ENCODE assay signal across 23 cellular contexts in the genomic region with DNA sequence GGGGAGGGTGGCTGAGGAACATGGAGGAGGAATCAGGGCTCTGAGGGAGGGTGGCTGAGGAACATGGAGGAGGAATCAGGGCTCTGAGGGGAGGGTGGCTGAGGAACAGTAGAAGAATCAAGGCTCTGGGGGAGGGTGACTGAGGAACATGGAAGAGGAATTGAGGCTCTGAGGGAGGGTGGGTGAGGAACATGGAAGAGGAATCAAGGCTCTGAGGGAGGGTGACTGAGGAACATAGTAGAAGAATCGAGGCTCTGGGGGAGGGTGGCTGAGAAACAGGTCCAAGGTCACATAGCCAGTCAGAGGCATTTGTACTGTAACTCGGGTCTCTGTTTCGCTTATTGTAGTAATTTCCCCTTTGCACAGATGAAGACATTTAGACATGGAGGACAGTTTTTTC.
DNase-seq lines count a peak whose midpoint lies in the region; ATAC-seq and TF ChIP-seq lines count a peak whose summit lies in the region.
"Had no signal": no experiment of that assay in that cellular context is flagged by ENCODE, and none has a peak within 500 bp of the region (broad histone marks: within the 10 kb centered on the region; RNA-seq: fewer than 3 reads in every experiment).

No MANE protein-coding gene starts in this region.

- H3K9me2 ChIP-seq in SU-DHL-6 (replicated peaks; ENCODE audit: insufficient read depth, low read length) = no peaks in the 10 kb centered on the region

- peak overlapping the region; percentile 72 for H3K9ac ChIP-seq in SU-DHL-6 (ENCODE audit: low read length)

- H3K36me3 ChIP-seq in SU-DHL-6 (ENCODE audit: low read length) (no peaks in the 10 kb centered on the region), upper lobe of right lung (no peaks in the 10 kb centered on the region)
- H3K36me3 ChIP-seq in effector memory CD4-positive, alpha-beta T cell (ENCODE audit: control insufficient read depth, insufficient read depth, low read length) = no peaks in the 10 kb centered on the region
- H3K36me3 ChIP-seq: prostate gland, thoracic aorta had no signal

- peaks cover 55% of the 10 kb centered on the region for H3K36me3 Mint-ChIP-seq in nephron progenitor cell (ENCODE audit: low read depth)
- peaks cover 6% of the 10 kb centered on the region for H3K36me3 Mint-ChIP-seq in activated CD4-positive, alpha-beta T cell treated with anti-CD3 and anti-CD28 coated beads, Interleukin-2, amount 10 ng/mL, durations not matched to agents 7 days and 5 days (ENCODE audit: low read depth)
- H3K36me3 Mint-ChIP-seq: activated CD4-positive, alpha-beta memory T cell treated with anti-CD3 and anti-CD28 coated beads for 36 hours; natural killer cell had no signal

- DNase-seq in SIG-M5 treated with dmso at 0.1 percent for 504 hours (lab: John Stamatoyannopoulos, UW; ENCODE audit: unreplicated experiment) (peak; percentile 52), SIG-M5 (lab: John Stamatoyannopoulos, UW) (no peak), nephron progenitor cell (no peak), upper lobe of right lung (no peak), NCI-H128 (lab: John Stamatoyannopoulos, UW; ENCODE audit: unreplicated experiment) (no peak)
- DNase-seq in activated CD4-positive, alpha-beta T cell treated with anti-CD3 and anti-CD28 coated beads, Interleukin-2, amount 10 ng/mL, durations not matched to agents 7 days and 5 days = no peak
- no peak for DNase-seq in effector memory CD4-positive, alpha-beta T cell
- DNase-seq: activated B cell treated with CpG ODN at 0.5 μM for 24 hours; activated CD4-positive, alpha-beta memory T cell treated with anti-CD3 and anti-CD28 coated beads for 36 hours; activated gamma-delta T cell treated with Interleukin-2 at 50 U/mL for 16 hours; activated T-cell treated with anti-CD3 and anti-CD28 coated beads, Interleukin-2, amount 50 U/mL, for 1 hour; amygdala; HFFc6; left cardiac atrium; natural killer cell; NCI-H1105; NK-92 treated with Interleukin-12 subunit alpha and Interleukin-12 subunit beta, amount 100 ng/mL, for 24 hours; stimulated activated CD4-positive, alpha-beta T cell treated with anti-CD3 and anti-CD28 coated beads, Interleukin-1b, Interleukin-23, amount 100 ng/mL, for 48 hours; T-helper 9 cell had no signal

- POLR2A ChIA-PET in activated CD4-positive, alpha-beta T cell treated with anti-CD3 and anti-CD28 coated beads, Interleukin-2, amount 10 ng/mL, durations not matched to agents 7 days and 5 days (lab: Charles Lee) = no interaction called here

- ATAC-seq in upper lobe of right lung = peak; percentile 80
- ATAC-seq: left cardiac atrium, natural killer cell had no signal

- peaks cover 75% of the 10 kb centered on the region for H3K4me1 Mint-ChIP-seq in nephron progenitor cell
- peaks cover 49% of the 10 kb centered on the region for H3K4me1 Mint-ChIP-seq in activated CD4-positive, alpha-beta T cell treated with anti-CD3 and anti-CD28 coated beads, Interleukin-2, amount 10 ng/mL, durations not matched to agents 7 days and 5 days

- TF ChIP-seq CTCF in SU-DHL-6 (IDR thresholded peaks at IDR 0.05; ENCODE audit: insufficient read depth, low read length, poor library complexity, severe bottlenecking) = no peak
- TF ChIP-seq CTCF in nephron progenitor cell (IDR thresholded peaks at IDR 0.05) = no peak
- TF ChIP-seq CTCF in upper lobe of right lung (IDR thresholded peaks at IDR 0.05) = no peak

- CTCF ChIA-PET in activated CD4-positive, alpha-beta T cell treated with anti-CD3 and anti-CD28 coated beads, Interleukin-2, amount 10 ng/mL, durations not matched to agents 7 days and 5 days (lab: Charles Lee) = interaction anchor here (1.2 to 1.9 kb wide), 3 partner anchors 10 to 15 kb away, joined by 3 to 6 read pairs (median 3); no protein-coding TSS in a partner anchor

- H3K9me3 ChIP-seq in SU-DHL-6 (ENCODE audit: insufficient read depth, low read length) = no peaks in the 10 kb centered on the region
- no peaks in the 10 kb centered on the region for H3K9me3 ChIP-seq in upper lobe of right lung
- H3K9me3 ChIP-seq in effector memory CD4-positive, alpha-beta T cell (ENCODE audit: control insufficient read depth, low read length) = no peaks in the 10 kb centered on the region
- H3K9me3 ChIP-seq: prostate gland, thoracic aorta had no signal

- H2AFZ ChIP-seq in SU-DHL-6 (ENCODE audit: low read depth, low read length, severe bottlenecking) = no peak overlapping the region

- H3K27ac Mint-ChIP-seq in nephron progenitor cell = peak overlapping the region; percentile 81
- H3K27ac Mint-ChIP-seq in activated CD4-positive, alpha-beta T cell treated with anti-CD3 and anti-CD28 coated beads, Interleukin-2, amount 10 ng/mL, durations not matched to agents 7 days and 5 days = no peak overlapping the region
- H3K27ac Mint-ChIP-seq: activated CD4-positive, alpha-beta memory T cell treated with anti-CD3 and anti-CD28 coated beads for 36 hours; HFFc6 had no signal

- H3K27me3 ChIP-seq in SU-DHL-6 (ENCODE audit: low read length) (no peaks in the 10 kb centered on the region), upper lobe of right lung (no peaks in the 10 kb centered on the region)
- no peaks in the 10 kb centered on the region for H3K27me3 ChIP-seq in effector memory CD4-positive, alpha-beta T cell (replicated peaks; ENCODE audit: control insufficient read depth, insufficient read depth, low read length, poor library complexity, severe bottlenecking)
- H3K27me3 ChIP-seq: cardiac muscle cell had no signal

- peak overlapping the region; percentile 99 for H3K4me2 ChIP-seq in SU-DHL-6 (ENCODE audit: low read depth, low read length, poor library complexity, severe bottlenecking)

- H4K20me1 ChIP-seq in SU-DHL-6 (ENCODE audit: low read depth, low read length) = no peaks in the 10 kb centered on the region

- H3K4me3 Mint-ChIP-seq in nephron progenitor cell = peak overlapping the region; percentile 4
- no peak overlapping the region for H3K4me3 Mint-ChIP-seq in activated CD4-positive, alpha-beta T cell treated with anti-CD3 and anti-CD28 coated beads, Interleukin-2, amount 10 ng/mL, durations not matched to agents 7 days and 5 days
- H3K4me3 Mint-ChIP-seq: activated B cell treated with CpG ODN at 0.5 μM for 24 hours; activated CD4-positive, alpha-beta memory T cell treated with anti-CD3 and anti-CD28 coated beads for 36 hours; HFFc6; natural killer cell had no signal

- H3K79me2 ChIP-seq in SU-DHL-6 (ENCODE audit: insufficient read depth, low read length) = peaks cover 7% of the 10 kb centered on the region

- peaks cover 19% of the 10 kb centered on the region for H3K4me1 ChIP-seq in upper lobe of right lung
- H3K4me1 ChIP-seq in effector memory CD4-positive, alpha-beta T cell (ENCODE audit: control insufficient read depth, insufficient read depth, low read length, poor library complexity, severe bottlenecking) = peaks cover 14% of the 10 kb centered on the region
- H3K4me1 ChIP-seq: prostate gland had no signal

- peaks cover 4% of the 10 kb centered on the region for H3K27me3 Mint-ChIP-seq in nephron progenitor cell (ENCODE audit: low read depth, poor library complexity)
- peaks cover 8% of the 10 kb centered on the region for H3K27me3 Mint-ChIP-seq in activated CD4-positive, alpha-beta T cell treated with anti-CD3 and anti-CD28 coated beads, Interleukin-2, amount 10 ng/mL, durations not matched to agents 7 days and 5 days
- H3K27me3 Mint-ChIP-seq: activated B cell treated with CpG ODN at 0.5 μM for 24 hours had no signal

- H3K27ac ChIP-seq in SU-DHL-6 (ENCODE audit: low read depth, low read length) (peak overlapping the region; percentile 98), upper lobe of right lung (no peak overlapping the region)
- H3K27ac ChIP-seq in effector memory CD4-positive, alpha-beta T cell (ENCODE audit: insufficient read depth, low read length, poor library complexity, severe bottlenecking) = no peak overlapping the region
- H3K27ac ChIP-seq: cardiac muscle cell, prostate gland, thoracic aorta had no signal

- peaks cover 26% of the 10 kb centered on the region for H3K9me3 Mint-ChIP-seq in nephron progenitor cell
- H3K9me3 Mint-ChIP-seq in activated CD4-positive, alpha-beta T cell treated with anti-CD3 and anti-CD28 coated beads, Interleukin-2, amount 10 ng/mL, durations not matched to agents 7 days and 5 days = peaks cover 10% of the 10 kb centered on the region
- H3K9me3 Mint-ChIP-seq: activated B cell treated with CpG ODN at 0.5 μM for 24 hours; activated CD4-positive, alpha-beta memory T cell treated with anti-CD3 and anti-CD28 coated beads for 36 hours; HFFc6; natural killer cell had no signal

- intact Hi-C loops in upper lobe of right lung (cut with DNase I) = no loop called here

- H3F3A ChIP-seq in SU-DHL-6 (ENCODE audit: insufficient read depth) = peaks cover 73% of the 10 kb centered on the region

- no peak overlapping the region for H3K4me3 ChIP-seq in SU-DHL-6 (ENCODE audit: insufficient read depth, low read length, poor library complexity, severe bottlenecking)
- no peak overlapping the region for H3K4me3 ChIP-seq in upper lobe of right lung
- H3K4me3 ChIP-seq in effector memory CD4-positive, alpha-beta T cell (ENCODE audit: insufficient read depth, low read depth, low read length, poor library complexity, severe bottlenecking) = no peak overlapping the region
- H3K4me3 ChIP-seq: cardiac muscle cell, prostate gland, thoracic aorta had no signal
